In genomic region chr14:103871596-103872480, GRCh38 we compare ENCODE assay signal across 9 cellular contexts. TPM values are rescaled to one million over a fixed set of nuclear protein-coding genes. Genes with fewer than 3 reads are reported as not detected.
DNase-seq lines count a peak whose midpoint lies in the region; ATAC-seq and TF ChIP-seq lines count a peak whose summit lies in the region.
"Had no signal": no experiment of that assay in that cellular context is flagged by ENCODE, and none has a peak within 500 bp of the region (broad histone marks: within the 10 kb centered on the region; RNA-seq: fewer than 3 reads in every experiment).

No MANE protein-coding gene starts in this region.

- ATAC-seq in GM19025 (IDR thresholded peaks at IDR 0.05; ENCODE audit: low read depth, unreplicated experiment) (peak; percentile 86), psoas muscle (peak; percentile 64 to 90 (median 80))

- H3K27me3 ChIP-seq in HUES48 (ENCODE audit: control insufficient read depth, insufficient read depth, low read length) (no peaks in the 10 kb centered on the region), esophagus (ENCODE audit: control insufficient read depth in 1 of 2, insufficient read depth in 2 of 2, low read length in 2 of 2) (no peaks in the 10 kb centered on the region), psoas muscle (ENCODE audit: insufficient read depth in 3 of 3, low read length in 2 of 3) (no peaks in the 10 kb centered on the region), vagina (no peaks in the 10 kb centered on the region)

- TF ChIP-seq CTCF in psoas muscle (IDR thresholded peaks at IDR 0.05) (no peak), vagina (IDR thresholded peaks at IDR 0.05) (no peak)

- H3K9me3 ChIP-seq in HUES48 (ENCODE audit: control insufficient read depth, insufficient read depth, low read length) (no peaks in the 10 kb centered on the region), esophagus (ENCODE audit: control insufficient read depth in 2 of 2, insufficient read depth in 1 of 2, low read depth in 1 of 2, low read length in 1 of 2) (no peaks in the 10 kb centered on the region), psoas muscle (no peaks in the 10 kb centered on the region), vagina (no peaks in the 10 kb centered on the region)

- H3K4me1 ChIP-seq in HUES48 (ENCODE audit: control insufficient read depth, insufficient read depth, low read length) (peaks cover 10% of the 10 kb centered on the region), esophagus (ENCODE audit: control insufficient read depth in 2 of 2, insufficient read depth in 2 of 2, low read length in 1 of 2) (peaks cover 10 to 41% of the 10 kb centered on the region in 2 donors), psoas muscle (no peaks in the 10 kb centered on the region), vagina (peaks cover 15% of the 10 kb centered on the region)

- intact Hi-C loops in psoas muscle (cut with DNase I), result no loop called here
- intact Hi-C loops in vagina (cut with DNase I), result no loop called here

- H3K9ac ChIP-seq in HUES48 (ENCODE audit: low read depth, low read length), result no peak overlapping the region; the same call in 1 of the 2 replicates

- H3K4me3 ChIP-seq in HUES48 (ENCODE audit: low read depth, low read length) (peak overlapping the region; percentile 50), esophagus (ENCODE audit: low read depth in 1 of 2, low read length in 2 of 2) (peak overlapping the region; percentile 48 to 49), psoas muscle (peak overlapping the region; percentile 40), vagina (peak overlapping the region; percentile 23 to 45)

- WGBS in esophagus, 2 donors, result 17% methylated on average over 44 to 53 of the region's 53 CpGs
- 25 to 30% (median 27%) methylated on average over 47 to 52 of the region's 53 CpGs for WGBS in psoas muscle, 3 donors

- no peak for TF ChIP-seq POLR2A in vagina (IDR thresholded peaks at IDR 0.05)

- DNase-seq in activated CD8-positive, alpha-beta memory T cell treated with anti-CD3 and anti-CD28 coated beads for 48 hours (ENCODE audit: low read depth in 2 of 3, low spot score in 2 of 3), result peak; percentile 52 to 78 (median 54)
- DNase-seq in psoas muscle (peak; percentile 58 to 78), vagina (ENCODE audit: extremely low spot score in 2 of 2) (no peak), H4 (ENCODE audit: low spot score) (no peak), middle frontal gyrus (ENCODE audit: extremely low spot score, low spot score) (no peak)

- H3K36me3 ChIP-seq in HUES48 (ENCODE audit: control insufficient read depth, insufficient read depth, low read length), result no peaks in the 10 kb centered on the region
- no peaks in the 10 kb centered on the region for H3K36me3 ChIP-seq in esophagus (ENCODE audit: control insufficient read depth in 2 of 2, insufficient read depth in 2 of 2, low read length in 1 of 2)
- H3K36me3 ChIP-seq in psoas muscle (ENCODE audit: insufficient read depth in 1 of 2, low read depth in 1 of 2), result no peaks in the 10 kb centered on the region
- H3K36me3 ChIP-seq in vagina, result no peaks in the 10 kb centered on the region

- H3K27ac ChIP-seq in HUES48 (ENCODE audit: low read depth, low read length) (peak overlapping the region; percentile 67), esophagus (ENCODE audit: low read depth in 2 of 2, low read length in 1 of 2) (peak overlapping the region; percentile 44), psoas muscle (no peak overlapping the region), vagina (peak overlapping the region; percentile 32)

RNA-seq across cellular contexts. Expression of gene PPP1R13B, which starts 24.5 kb away (rescaled TPM):
- polyA plus RNA-seq in esophagus (10 to 100 TPM; 16.4 to 28.4 TPM), psoas muscle (10 to 100 TPM in 1 of 3 donors, 1 to 10 TPM in 2; 4.7 to 13.3 (median 5.2) TPM)
- total RNA-seq in psoas muscle (10 to 100 TPM; 12.8 to 17.9 (median 15.4) TPM), vagina (34.1 TPM)
- total RNA-seq in H4 (2014; rRNA removed; shearing (Covaris generic)), result 2.6 and 2.9 TPM in 2 replicates

RNA-seq across cellular contexts. Expression of gene TDRD9, which starts 56.4 kb away (rescaled TPM):
- under 1 TPM; 0.28 to 0.39 TPM for polyA plus RNA-seq in esophagus
- 1 to 10 TPM in 1 of 4 donors, under 1 TPM in 3; 0.29 to 1.3 (median 0.59) TPM for total RNA-seq in psoas muscle
- polyA plus RNA-seq in psoas muscle, result under 1 TPM; 0.13 to 0.31 (median 0.18) TPM
- total RNA-seq in vagina, result 0.74 TPM
- total RNA-seq in H4 (2014; rRNA removed; shearing (Covaris generic)), result not detected in 2 replicates
- total RNA-seq: SK-MEL-5 had no signal

Comparison
In these comparisons a context has a peak if more than half of its experiments do, and no peak if none do; other contexts are left out.
1. DNase-seq: peak in activated CD8-positive, alpha-beta memory T cell treated with anti-CD3 and anti-CD28 coated beads for 48 hours (3 of 3) and psoas muscle (2 of 2); none in vagina (0 of 2), H4 (single experiment) and middle frontal gyrus (single experiment).
2. Peak in every context shown above with its lines, with median percentiles within 50 percentile points of each other: H3K4me3 ChIP-seq.